In the genomic region with DNA sequence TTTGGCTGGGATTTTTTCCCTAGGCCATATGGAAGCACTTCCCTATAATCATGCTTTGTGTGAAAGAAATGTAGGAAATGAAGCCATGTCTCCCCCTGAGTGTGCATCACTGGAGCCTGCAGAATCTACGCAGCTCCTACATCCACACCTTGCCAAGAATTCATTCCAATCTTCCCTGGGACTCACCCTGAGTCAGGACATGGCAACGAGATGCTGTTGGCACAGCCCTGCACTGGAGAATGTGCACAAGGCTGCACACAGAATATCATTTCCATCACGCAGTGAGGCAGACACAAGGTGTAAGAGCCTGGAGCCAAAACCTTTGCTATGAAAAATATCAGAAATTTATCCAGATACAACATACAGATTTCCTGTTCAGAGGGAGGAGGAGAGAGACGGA, we compare ENCODE assay signal across 15 cellular contexts.
A peak's percentile ranks its signal among the peaks of the same experiment; 100 is the strongest.
DNase-seq lines count a peak whose midpoint lies in the region; ATAC-seq and TF ChIP-seq lines count a peak whose summit lies in the region.
"Had no signal": no experiment of that assay in that cellular context is flagged by ENCODE, and none has a peak within 500 bp of the region (broad histone marks: within the 10 kb centered on the region; RNA-seq: fewer than 3 reads in every experiment).

No MANE protein-coding gene starts in this region.

- H3K4me3 Mint-ChIP-seq in activated CD8-positive, alpha-beta T cell treated with anti-CD3 and anti-CD28 coated beads for 36 hours, result no peak overlapping the region
- H3K4me3 Mint-ChIP-seq: activated B cell treated with CpG ODN at 0.5 μM for 24 hours; CD8-positive, alpha-beta memory T cell had no signal

- no peak for TF ChIP-seq CTCF in AG04450 (IDR thresholded peaks at IDR 0.05; ENCODE audit: low read depth, low read length)
- TF ChIP-seq CTCF in lung (IDR thresholded peaks at IDR 0.05; ENCODE audit: control extremely low read depth, extremely low read depth), result no peak
- no peak for TF ChIP-seq CTCF in activated CD8-positive, alpha-beta T cell treated with anti-CD3 and anti-CD28 coated beads for 36 hours (IDR thresholded peaks at IDR 0.05)

- H3K27me3 ChIP-seq in AG04450 (ENCODE audit: control insufficient read depth, insufficient read depth, low read length) (no peaks in the 10 kb centered on the region), lung (ENCODE audit: control insufficient read depth, insufficient read depth) (no peaks in the 10 kb centered on the region)

- H3K36me3 Mint-ChIP-seq in activated CD8-positive, alpha-beta T cell treated with anti-CD3 and anti-CD28 coated beads for 36 hours (ENCODE audit: low read depth), result no peaks in the 10 kb centered on the region
- H3K36me3 Mint-ChIP-seq: CD8-positive, alpha-beta memory T cell had no signal

- H3K27ac Mint-ChIP-seq in activated CD8-positive, alpha-beta T cell treated with anti-CD3 and anti-CD28 coated beads for 36 hours, result no peak overlapping the region
- H3K27ac Mint-ChIP-seq: activated B cell treated with CpG ODN at 0.5 μM for 24 hours; CD8-positive, alpha-beta memory T cell had no signal

- H3K27ac ChIP-seq in AG04450 (ENCODE audit: low read depth, low read length) (peak overlapping the region; percentile 34), lung (ENCODE audit: low read depth in 1 of 2, low read length in 1 of 2) (no peak overlapping the region)

- H3K36me3 ChIP-seq in lung (ENCODE audit: control insufficient read depth in 2 of 2, insufficient read depth in 2 of 2, low read length in 2 of 2), result no peaks in the 10 kb centered on the region

- no peak overlapping the region for H3K4me3 ChIP-seq in AG04450 (ENCODE audit: low read depth, low read length)
- H3K4me3 ChIP-seq in lung, result no peak overlapping the region
- H3K4me3 ChIP-seq: K562 had no signal

- H3K4me1 ChIP-seq in lung (ENCODE audit: control insufficient read depth in 2 of 2, insufficient read depth in 2 of 2, low read length in 2 of 2), result peaks cover 0 to 10% of the 10 kb centered on the region in 2 donors

- POLR2A ChIA-PET in AG04450 (lab: Yijun Ruan, JAX), result no interaction called here
- POLR2A ChIA-PET in activated CD8-positive, alpha-beta T cell treated with anti-CD3 and anti-CD28 coated beads for 36 hours (lab: Charles Lee), result no interaction called here

- peak; percentile 20 for ATAC-seq in lung (ENCODE audit: insufficient read depth, low FRiP score)
- no peak for ATAC-seq in GM18909 (IDR thresholded peaks at IDR 0.05; ENCODE audit: poor library complexity, unreplicated experiment)
- ATAC-seq in activated CD8-positive, alpha-beta T cell treated with anti-CD3 and anti-CD28 coated beads for 36 hours, result no peak
- ATAC-seq: K562 had no signal

- intact Hi-C loops in activated CD8-positive, alpha-beta T cell treated with anti-CD3 and anti-CD28 coated beads for 36 hours (cut with micrococcal nuclease), result no loop called here

- no peaks in the 10 kb centered on the region for H3K4me1 Mint-ChIP-seq in activated CD8-positive, alpha-beta T cell treated with anti-CD3 and anti-CD28 coated beads for 36 hours (ENCODE audit: low read depth)
- H3K4me1 Mint-ChIP-seq: activated B cell treated with CpG ODN at 0.5 μM for 24 hours; CD8-positive, alpha-beta memory T cell had no signal

- 66 to 81% methylated on average over 4 of the region's 4 CpGs for WGBS in lung, 2 donors

- H3K9me3 ChIP-seq in AG04450 (ENCODE audit: control insufficient read depth, insufficient read depth, low read length) (no peaks in the 10 kb centered on the region), lung (ENCODE audit: control insufficient read depth in 2 of 2, insufficient read depth in 1 of 2, low read length in 1 of 2) (peaks cover 0 to 2% of the 10 kb centered on the region in 2 donors)

- CTCF ChIA-PET in AG04450 (lab: Charles Lee), result no interaction called here
- CTCF ChIA-PET in activated CD8-positive, alpha-beta T cell treated with anti-CD3 and anti-CD28 coated beads for 36 hours (lab: Charles Lee), result no interaction called here

- H3K27me3 Mint-ChIP-seq in activated CD8-positive, alpha-beta T cell treated with anti-CD3 and anti-CD28 coated beads for 36 hours, result peaks cover 1% of the 10 kb centered on the region
- H3K27me3 Mint-ChIP-seq: activated B cell treated with CpG ODN at 0.5 μM for 24 hours; CD8-positive, alpha-beta memory T cell had no signal

- no peaks in the 10 kb centered on the region for H3K9me3 Mint-ChIP-seq in activated CD8-positive, alpha-beta T cell treated with anti-CD3 and anti-CD28 coated beads for 36 hours
- H3K9me3 Mint-ChIP-seq: activated B cell treated with CpG ODN at 0.5 μM for 24 hours had no signal

- DNase-seq in AG04450 (ENCODE audit: low read depth, low spot score) (no peak), NCI-H226 (peak; percentile 99), fibroblast of gingiva (ENCODE audit: low read depth) (peak; percentile 72), lung (ENCODE audit: low spot score) (no peak), NCI-H128 (lab: John Stamatoyannopoulos, UW; ENCODE audit: unreplicated experiment) (no peak), NCI-H1105 treated with DMSO at 0.1 percent for 48 hours (lab: John Stamatoyannopoulos, UW) (no peak)
- no peak for DNase-seq in activated CD8-positive, alpha-beta T cell treated with anti-CD3 and anti-CD28 coated beads for 36 hours
- DNase-seq: activated B cell treated with CpG ODN at 0.5 μM for 24 hours; CD8-positive, alpha-beta memory T cell; NCI-H1105; NCI-H2227 treated with DMSO at 0.1 percent for 48 hours; stimulated activated CD4-positive, alpha-beta T cell treated with anti-CD3 and anti-CD28 coated beads, Interleukin-4, amount 100 ng/mL, for 1 hour; trophoblast cell had no signal

Comparison
In these comparisons a context has a peak if more than half of its experiments do, and no peak if none do; other contexts are left out.
1. DNase-seq: peak in NCI-H226 (single experiment) and fibroblast of gingiva (single experiment); none in AG04450 (single experiment), lung (single experiment), activated CD8-positive, alpha-beta T cell treated with anti-CD3 and anti-CD28 coated beads for 36 hours (single experiment), NCI-H128 (single experiment) and NCI-H1105 treated with DMSO at 0.1 percent for 48 hours (single experiment).